In genomic region chr9:14704281-14704680, GRCh38 we compare ENCODE assay signal across 39 cellular contexts. TPM values are rescaled to one million over a fixed set of nuclear protein-coding genes. Genes with fewer than 3 reads are reported as not detected.
"Had no signal": no experiment of that assay in that cellular context is flagged by ENCODE, and none has a peak within 500 bp of the region (broad histone marks: within the 10 kb centered on the region; RNA-seq: fewer than 3 reads in every experiment).

No MANE protein-coding gene starts in this region.

- DNase-seq: activated effector memory CD4-positive, alpha-beta T cell treated with anti-CD3 and anti-CD28 coated beads, Interleukin-2, amount 50 U/mL, for 16 hours; activated effector memory CD4-positive, alpha-beta T cell treated with Interleukin-2 at 50 U/mL for 16 hours; activated gamma-delta T cell; activated gamma-delta T cell treated with Interleukin-2 at 50 U/mL for 16 hours; activated naive CD4-positive, alpha-beta T cell; activated naive CD4-positive, alpha-beta T cell treated with anti-CD3 and anti-CD28 coated beads for 36 hours; activated naive CD4-positive, alpha-beta T cell treated with anti-CD3 and anti-CD28 coated beads, Interleukin-2, amount 10 ng/mL, durations not matched to agents 7 days and 5 days; activated naive CD4-positive, alpha-beta T cell treated with anti-CD3 and anti-CD28 coated beads, Interleukin-2, amount 50 U/mL, for 16 hours; activated naive CD4-positive, alpha-beta T cell treated with Interleukin-2 at 50 U/mL for 16 hours; activated naive CD8-positive, alpha-beta T cell treated with anti-CD3 and anti-CD28 coated beads for 36 hours; activated naive CD8-positive, alpha-beta T cell treated with anti-CD3 and anti-CD28 coated beads, Interleukin-2, amount 10 ng/mL, durations not matched to agents 7 days and 5 days; activated naive CD8-positive, alpha-beta T cell treated with anti-CD3 and anti-CD28 coated beads, Interleukin-2, amount 50 U/mL, for 24 hours; activated T-cell treated with anti-CD3 and anti-CD28 coated beads for 4 hours; activated T-cell treated with anti-CD3 and anti-CD28 coated beads, Interleukin-2, amount 50 U/mL, for 1 hour; activated T-cell treated with anti-CD3 and anti-CD28 coated beads, Interleukin-2, amount 50 U/mL, for 24 hours; activated T-cell treated with anti-CD3 and anti-CD28 coated beads, Interleukin-2, amount 50 U/mL, for 4 hours; activated T-cell treated with anti-CD3 and anti-CD28 coated beads, Interleukin-2, amount 50 U/mL, for 48 hours; activated T-cell treated with anti-CD3 and anti-CD28 coated beads, Interleukin-2, amount 50 U/mL, for 72 hours; adrenal gland; amniotic stem cell; amygdala; anterior cingulate cortex; aorta; body of pancreas; brain microvascular endothelial cell; caudate nucleus; central memory CD4-positive, alpha-beta T cell; cerebellar nuclear complex had no signal

- H3K27ac ChIP-seq: adrenal gland, ascending aorta, body of pancreas, brain microvascular endothelial cell, breast epithelium, cardiac muscle cell had no signal

- FAIRE-seq: astrocyte, bronchial epithelial cell had no signal

- H3K4me3 ChIP-seq: adrenal gland, ascending aorta, body of pancreas, breast epithelium, cardiac muscle cell had no signal

- H3K9me3 ChIP-seq: body of pancreas had no signal

- H3K36me3 ChIP-seq: adrenal gland, ascending aorta, brain microvascular endothelial cell, breast epithelium, cardiac muscle cell had no signal

- H3K27me3 ChIP-seq: ascending aorta, body of pancreas, brain microvascular endothelial cell, breast epithelium, cardiac muscle cell had no signal

- ATAC-seq: activated naive CD4-positive, alpha-beta T cell treated with anti-CD3 and anti-CD28 coated beads, Interleukin-2, amount 50 U/mL, for 72 hours; activated naive CD8-positive, alpha-beta T cell treated with anti-CD3 and anti-CD28 coated beads, Interleukin-2, amount 50 U/mL, for 24 hours; activated T-cell treated with anti-CD3 and anti-CD28 coated beads, Interleukin-2, amount 50 U/mL, for 4 hours; activated T-cell treated with anti-CD3 and anti-CD28 coated beads, Interleukin-2, amount 50 U/mL, for 72 hours; activated T-helper 17 cell treated with anti-CD3 and anti-CD28 coated beads, Interleukin-2, amount 50 U/mL, for 72 hours; body of pancreas had no signal

- H3K4me1 ChIP-seq: adrenal gland, ascending aorta, body of pancreas, breast epithelium had no signal

RNA-seq across cellular contexts. Expression of gene CER1, which starts 18.3 kb away (rescaled TPM):
- total RNA-seq: activated naive CD4-positive, alpha-beta T cell treated with anti-CD3 and anti-CD28 coated beads for 36 hours; activated naive CD4-positive, alpha-beta T cell treated with anti-CD3 and anti-CD28 coated beads, Interleukin-2, amount 50 U/mL, for 72 hours; activated naive CD8-positive, alpha-beta T cell treated with anti-CD3 and anti-CD28 coated beads for 36 hours; activated naive CD8-positive, alpha-beta T cell treated with anti-CD3 and anti-CD28 coated beads, Interleukin-2, amount 10 ng/mL, durations not matched to agents 7 days and 5 days; activated T-cell treated with anti-CD3 and anti-CD28 coated beads, Interleukin-2, amount 50 U/mL, for 4 hours; activated T-cell treated with anti-CD3 and anti-CD28 coated beads, Interleukin-2, amount 50 U/mL, for 72 hours; activated T-helper 1 cell treated with anti-CD3 and anti-CD28 coated beads, Interleukin-12 subunit alpha, Interleukin-12 subunit beta, Interleukin-2, Interleukin-4 antibody, amounts not matched to agents 30 ng/mL and 10 ng/mL and 1 ng/mL, durations not matched to agents 14 hours and 24 hours and 36 hours; activated T-helper 17 cell treated with anti-CD3 and anti-CD28 coated beads, Interleukin-2, amount 50 U/mL, for 72 hours; activated T-helper 2 cell treated with anti-CD3 and anti-CD28 coated beads, Interferon-gamma antibody, Interleukin-2, Interleukin-4, amounts not matched to agents 10 μg/mL and 5 μg/mL and 100 μg/mL, durations not matched to agents 14 hours and 24 hours and 36 hours; adrenal gland; ascending aorta; breast epithelium; bronchial epithelial cell; cardiac septum had no signal
- polyA plus RNA-seq: adipose tissue, adrenal gland, aorta had no signal
